ENCODE assay signal across 14 cellular contexts in the genomic region with DNA sequence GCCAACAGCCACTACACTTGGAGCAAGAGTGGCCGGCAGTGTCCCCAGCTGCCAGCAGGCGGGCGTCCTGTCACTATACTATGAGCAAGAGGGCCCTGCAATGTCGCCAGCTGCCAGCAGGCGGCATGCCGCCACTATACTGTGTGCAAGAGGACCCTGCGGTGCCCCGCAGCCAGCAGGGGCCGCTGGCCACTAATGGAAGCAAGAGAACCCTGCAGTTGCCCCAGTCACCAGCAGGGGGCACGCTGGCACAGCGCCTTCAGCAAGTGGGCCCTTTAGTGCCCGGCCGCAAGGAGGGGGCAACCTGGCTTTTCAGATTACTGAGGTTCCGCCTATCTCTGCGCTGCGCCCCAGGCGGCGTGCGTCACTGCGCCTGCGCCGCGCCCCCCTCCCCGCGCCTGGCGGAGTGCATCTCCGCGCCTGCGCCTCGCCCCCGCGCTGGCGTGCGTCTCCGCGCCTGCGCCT. TPM values are rescaled to one million over a fixed set of nuclear protein-coding genes. Genes with fewer than 3 reads are reported as not detected.
DNase-seq lines count a peak whose midpoint lies in the region; ATAC-seq, FAIRE-seq and TF ChIP-seq lines count a peak whose summit lies in the region.
"Not testable (repeated sequence)": the region's sequence is repeated elsewhere in the genome, so short reads cannot be mapped to it uniquely, and the experiment has no call there.
"Had no signal": no experiment of that assay in that cellular context is flagged by ENCODE, and none has a peak within 500 bp of the region (broad histone marks: within the 10 kb centered on the region; RNA-seq: fewer than 3 reads in every experiment).

No MANE protein-coding gene starts in this region.

- intact Hi-C loops in left lung (cut with DNase I); sigmoid colon (cut with DNase I): not testable (repeated sequence)

- not testable (repeated sequence) for H3K27me3 Mint-ChIP-seq in effector memory CD8-positive, alpha-beta T cell

- TF ChIP-seq EP300 in sigmoid colon (IDR thresholded peaks at IDR 0.05), result not testable (repeated sequence)

- not testable (repeated sequence) for TF ChIP-seq CTCF in left lung (IDR thresholded peaks at IDR 0.05)
- peak in 1 of 4 experiments; percentile 28 for TF ChIP-seq CTCF in sigmoid colon (IDR thresholded peaks at IDR 0.05)

- not testable (repeated sequence) for H3K4me3 Mint-ChIP-seq in effector memory CD8-positive, alpha-beta T cell

- H3K27ac Mint-ChIP-seq in effector memory CD8-positive, alpha-beta T cell, result not testable (repeated sequence)

- not testable (repeated sequence) for TF ChIP-seq POLR2A in sigmoid colon (IDR thresholded peaks at IDR 0.05)

- not testable (repeated sequence) for H3K9me3 Mint-ChIP-seq in effector memory CD8-positive, alpha-beta T cell

- not testable (repeated sequence) for H3K4me1 Mint-ChIP-seq in effector memory CD8-positive, alpha-beta T cell (ENCODE audit: low read depth in 2 of 2)

- not testable (repeated sequence) for H3K36me3 ChIP-seq in left lung, sigmoid colon

- H3K4me1 ChIP-seq in left lung, sigmoid colon: not testable (repeated sequence)

- H3K27me3 ChIP-seq in left lung, sigmoid colon: not testable (repeated sequence)

- ATAC-seq in GM19351 (IDR thresholded peaks at IDR 0.05; ENCODE audit: unreplicated experiment) (peak; percentile 62), HG02642 (IDR thresholded peaks at IDR 0.05; ENCODE audit: poor library complexity, unreplicated experiment) (peak; percentile 49), left lung (peak; percentile 14)
- peak; percentile 67 for ATAC-seq in effector memory CD8-positive, alpha-beta T cell (replicated peaks)

- FAIRE-seq in RCC 7860 (lab: Jason Lieb, UNC), result not testable (repeated sequence)

- not testable (repeated sequence) for H3K27ac ChIP-seq in left lung, sigmoid colon

- in situ Hi-C loops in ACHN (cut with HindIII; ENCODE audit: low pct_ligation_motif_present, low pct_unique_long_range_greater_than_20kb, low sequenced_read_pairs), result not testable (repeated sequence)

- H3K36me3 Mint-ChIP-seq in effector memory CD8-positive, alpha-beta T cell (ENCODE audit: insufficient read depth), result not testable (repeated sequence)

- DNase-seq in ACHN (peak; percentile 39), RCC 7860 (ENCODE audit: low spot score) (peak; percentile 3), left lung (peak in 1 of 2 donors; percentile 75), sigmoid colon (peak; percentile 35)
- DNase-seq in activated effector memory CD4-positive, alpha-beta T cell treated with anti-CD3 and anti-CD28 coated beads, Interleukin-2, amount 50 U/mL, for 16 hours, result peak; percentile 65
- DNase-seq in effector memory CD8-positive, alpha-beta T cell, result peak in 1 of 3 experiments; percentile 23

- 83 to 87% methylated on average over 26 to 29 of the region's 37 CpGs for WGBS in sigmoid colon, 2 donors

- H3K9me3 ChIP-seq in left lung, sigmoid colon: not testable (repeated sequence)

- H3K4me3 ChIP-seq in left lung, sigmoid colon: not testable (repeated sequence)

RNA-seq across cellular contexts. Expression of a gene that starts 53.0 kb away (rescaled TPM):
- total RNA-seq in left lung, result not detected
- not detected for total RNA-seq in sigmoid colon
- polyA plus RNA-seq in sigmoid colon, result not detected
- total RNA-seq: A172; CD4-positive, alpha-beta memory T cell; kidney epithelial cell; M059J; renal cortical epithelial cell; uterus had no signal
- polyA plus RNA-seq: CD4-positive, alpha-beta memory T cell had no signal

RNA-seq across cellular contexts. Expression of a gene that starts 56.3 kb away (rescaled TPM):
- total RNA-seq in left lung, result under 1 TPM; 0.10 to 0.12 TPM
- not detected for total RNA-seq in sigmoid colon
- not detected for polyA plus RNA-seq in sigmoid colon
- total RNA-seq: A172; CD4-positive, alpha-beta memory T cell; kidney epithelial cell; M059J; renal cortical epithelial cell; uterus had no signal
- polyA plus RNA-seq: CD4-positive, alpha-beta memory T cell had no signal

Comparison
In these comparisons a context has a peak if more than half of its experiments do, and no peak if none do; other contexts are left out.
1. ATAC-seq: peak in every context shown above with its lines; median percentile 67 in effector memory CD8-positive, alpha-beta T cell; 62 in GM19351; 49 in HG02642; 14 in left lung.